1 cellular context compared by ENCODE assay signal in genomic region chr10:58742141-58742540, GRCh38.
TF ChIP-seq lines count a peak whose summit lies in the region.

No MANE protein-coding gene starts in this region.

TF ChIP-seq in IMR-90, 13 proteins besides CTCF, POLR2A, EP300 and RAD21:
- no peak for TF ChIP-seq MXI1 (IDR thresholded peaks at IDR 0.05; ENCODE audit: borderline replicate concordance, low read depth, low read length)
- TF ChIP-seq RCOR1 (IDR thresholded peaks at IDR 0.05; ENCODE audit: insufficient replicate concordance, low read length): no peak
- TF ChIP-seq RFX5 (IDR thresholded peaks at IDR 0.05; ENCODE audit: low read depth, low read length): no peak
- TF ChIP-seq, protein P1, sequence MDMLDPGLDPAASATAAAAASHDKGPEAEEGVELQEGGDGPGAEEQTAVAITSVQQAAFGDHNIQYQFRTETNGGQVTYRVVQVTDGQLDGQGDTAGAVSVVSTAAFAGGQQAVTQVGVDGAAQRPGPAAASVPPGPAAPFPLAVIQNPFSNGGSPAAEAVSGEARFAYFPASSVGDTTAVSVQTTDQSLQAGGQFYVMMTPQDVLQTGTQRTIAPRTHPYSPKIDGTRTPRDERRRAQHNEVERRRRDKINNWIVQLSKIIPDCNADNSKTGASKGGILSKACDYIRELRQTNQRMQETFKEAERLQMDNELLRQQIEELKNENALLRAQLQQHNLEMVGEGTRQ (IDR thresholded peaks at IDR 0.05; ENCODE audit: low read depth, low read length): no peak
- TF ChIP-seq CEBPB (IDR thresholded peaks at IDR 0.05; ENCODE audit: low read depth, low read length): no peak
- TF ChIP-seq FOS (IDR thresholded peaks at IDR 0.05; ENCODE audit: low read depth, low read length): no peak
- no peak for TF ChIP-seq CHD1 (IDR thresholded peaks at IDR 0.05; ENCODE audit: low read depth, low read length)
- TF ChIP-seq MAFK (IDR thresholded peaks at IDR 0.05; ENCODE audit: low read depth, low read length): no peak
- TF ChIP-seq SMC3 (IDR thresholded peaks at IDR 0.05; ENCODE audit: low read depth, low read length): no peak
- TF ChIP-seq ELK1 (IDR thresholded peaks at IDR 0.05; ENCODE audit: borderline replicate concordance, low read depth, low read length): no peak
- TF ChIP-seq BHLHE40 (IDR thresholded peaks at IDR 0.05; ENCODE audit: low read depth, low read length): no peak
- no peak for TF ChIP-seq MAZ (IDR thresholded peaks at IDR 0.05; ENCODE audit: borderline replicate concordance, low read depth, low read length)
- TF ChIP-seq NFE2L2 (IDR thresholded peaks at IDR 0.05; ENCODE audit: low read depth, low read length): no peak
